ENCODE assay signal across 9 cellular contexts in genomic region chr5:175867587-175868347, GRCh38. TPM values are rescaled to one million over a fixed set of nuclear protein-coding genes. Genes with fewer than 3 reads are reported as not detected.
DNase-seq lines count a peak whose midpoint lies in the region; ATAC-seq, FAIRE-seq and TF ChIP-seq lines count a peak whose summit lies in the region.
"Had no signal": no experiment of that assay in that cellular context is flagged by ENCODE, and none has a peak within 500 bp of the region (broad histone marks: within the 10 kb centered on the region; RNA-seq: fewer than 3 reads in every experiment).

No MANE protein-coding gene starts in this region.

- H3K9me3 ChIP-seq in ascending aorta = no peaks in the 10 kb centered on the region

- no peaks in the 10 kb centered on the region for H3K36me3 ChIP-seq in ascending aorta

- no peak overlapping the region for H3K4me3 ChIP-seq in ascending aorta

- H3K36me3 Mint-ChIP-seq in naive thymus-derived CD8-positive, alpha-beta T cell = peaks cover 0 to 6% (median 4%) of the 10 kb centered on the region in 3 donors

- H3K27me3 ChIP-seq in ascending aorta = peaks cover 6% of the 10 kb centered on the region

- H3K9me3 Mint-ChIP-seq in naive thymus-derived CD8-positive, alpha-beta T cell = no peaks in the 10 kb centered on the region

- FAIRE-seq in GM19239 (lab: Jason Lieb, UNC) = no peak

- intact Hi-C loops in ascending aorta (cut with DNase I) = no loop called here

- DNase-seq in CD1c-positive myeloid dendritic cell (ENCODE audit: extremely low spot score) = peak; percentile 31
- DNase-seq in GM19239 (ENCODE audit: insufficient read length, low spot score) = peak; percentile 13
- DNase-seq in NCI-H526 (lab: John Stamatoyannopoulos, UW) = peak; percentile 51 to 79
- peak; percentile 15 for DNase-seq in germinal center (ENCODE audit: low spot score)
- DNase-seq in naive thymus-derived CD8-positive, alpha-beta T cell = no peak
- no peak for DNase-seq in ascending aorta (ENCODE audit: low spot score in 2 of 2)
- DNase-seq in activated CD4-positive, alpha-beta T cell treated with anti-CD3 and anti-CD28 coated beads for 4 hours = no peak

- H3K27ac Mint-ChIP-seq in naive thymus-derived CD8-positive, alpha-beta T cell = no peak overlapping the region

- POLR2A ChIA-PET in naive thymus-derived CD8-positive, alpha-beta T cell (lab: Charles Lee) = no interaction called here

- no peak overlapping the region for H3K4me3 Mint-ChIP-seq in naive thymus-derived CD8-positive, alpha-beta T cell

- H3K27ac ChIP-seq in ascending aorta = no peak overlapping the region

- H3K4me1 ChIP-seq in ascending aorta = no peaks in the 10 kb centered on the region

- no peak for ATAC-seq in HG03378 (IDR thresholded peaks at IDR 0.05; ENCODE audit: unreplicated experiment)
- ATAC-seq in naive thymus-derived CD8-positive, alpha-beta T cell = no peak

- peaks cover 5 to 26% (median 18%) of the 10 kb centered on the region in 5 donors for H3K27me3 Mint-ChIP-seq in naive thymus-derived CD8-positive, alpha-beta T cell

- no peak for TF ChIP-seq CTCF in ascending aorta (IDR thresholded peaks at IDR 0.05)

- H3K4me1 Mint-ChIP-seq in naive thymus-derived CD8-positive, alpha-beta T cell = peaks cover 2 to 12% (median 3%) of the 10 kb centered on the region in 4 donors

RNA-seq across cellular contexts. Expression of gene CPLX2, which starts 3.6 kb away (rescaled TPM):
- total RNA-seq in naive thymus-derived CD8-positive, alpha-beta T cell = not detected
- polyA plus RNA-seq in naive thymus-derived CD8-positive, alpha-beta T cell = not detected
- total RNA-seq in ascending aorta = not detected
- total RNA-seq: T-helper 1 cell treated with Interleukin-12 subunit alpha and Interleukin-12 subunit beta and Interleukin-4 antibody, amounts not matched to agents 30 ng/mL and 1 ng/mL, for 36 hours had no signal

Comparison
In these comparisons a context has a peak if more than half of its experiments do, and no peak if none do; other contexts are left out.
1. DNase-seq: peak in CD1c-positive myeloid dendritic cell (single experiment), GM19239 (single experiment), NCI-H526 (2 of 2) and germinal center (single experiment); none in naive thymus-derived CD8-positive, alpha-beta T cell (0 of 10), ascending aorta (0 of 2) and activated CD4-positive, alpha-beta T cell treated with anti-CD3 and anti-CD28 coated beads for 4 hours (0 of 2).